In genomic region chr5:56549096-56549886, GRCh38 we compare ENCODE assay signal across 17 cellular contexts.
DNase-seq lines count a peak whose midpoint lies in the region; ATAC-seq and TF ChIP-seq lines count a peak whose summit lies in the region.
"Had no signal": no experiment of that assay in that cellular context is flagged by ENCODE, and none has a peak within 500 bp of the region (broad histone marks: within the 10 kb centered on the region; RNA-seq: fewer than 3 reads in every experiment).

No MANE protein-coding gene starts in this region.

- no peak overlapping the region for H3K27ac ChIP-seq in BLaER1

- no peaks in the 10 kb centered on the region for H3K27me3 ChIP-seq in BLaER1
- H3K27me3 ChIP-seq: BE2C had no signal

- no peaks in the 10 kb centered on the region for H3K36me3 Mint-ChIP-seq in chondrocyte (ENCODE audit: low read depth)
- H3K36me3 Mint-ChIP-seq: CD8-positive, alpha-beta T cell had no signal

- no peak overlapping the region for H3K4me3 Mint-ChIP-seq in chondrocyte (ENCODE audit: unreplicated experiment)
- H3K4me3 Mint-ChIP-seq: CD8-positive, alpha-beta T cell; H9 had no signal

- H3K4me1 ChIP-seq in BLaER1: peaks cover 15% of the 10 kb centered on the region
- no peaks in the 10 kb centered on the region for H3K4me1 ChIP-seq in mucosa of descending colon (ENCODE audit: low read depth)
- H3K4me1 ChIP-seq: BE2C had no signal

- H3K4me1 Mint-ChIP-seq in chondrocyte (ENCODE audit: low read depth): peaks cover 23% of the 10 kb centered on the region
- H3K4me1 Mint-ChIP-seq: H9 had no signal

- H3K9ac ChIP-seq in BLaER1: no peak overlapping the region

- H3K9me3 Mint-ChIP-seq in chondrocyte (ENCODE audit: low read depth): no peaks in the 10 kb centered on the region
- H3K9me3 Mint-ChIP-seq: CD8-positive, alpha-beta T cell; H9 had no signal

- in situ Hi-C loops in KBM-7 (cut with MboI; ENCODE audit: low pct_unique_long_range_greater_than_20kb, low sequenced_read_pairs): no loop called here
- in situ Hi-C loops in GM13976 (cut with MboI; ENCODE audit: low sequenced_read_pairs, unreplicated experiment): no loop called here

- intact Hi-C loops in mucosa of descending colon (cut with DNase I, micrococcal nuclease): no loop called here

- ATAC-seq in mucosa of descending colon: peak; percentile 33
- no peak for ATAC-seq in omental fat pad (ENCODE audit: low FRiP score)
- ATAC-seq: CD8-positive, alpha-beta T cell had no signal

- H3K4me3 ChIP-seq in BLaER1: no peak overlapping the region
- no peak overlapping the region for H3K4me3 ChIP-seq in mucosa of descending colon

- H3K36me3 ChIP-seq in BLaER1: no peaks in the 10 kb centered on the region
- no peaks in the 10 kb centered on the region for H3K36me3 ChIP-seq in mucosa of descending colon (ENCODE audit: low read depth)
- H3K36me3 ChIP-seq: BE2C had no signal

- no peaks in the 10 kb centered on the region for H4K20me1 ChIP-seq in BLaER1

- H3K27me3 Mint-ChIP-seq in chondrocyte (ENCODE audit: low read depth): no peaks in the 10 kb centered on the region

- H3K9me3 ChIP-seq in BLaER1 (no peaks in the 10 kb centered on the region), mucosa of descending colon (no peaks in the 10 kb centered on the region)
- H3K9me3 ChIP-seq: BE2C had no signal

- H3K4me2 ChIP-seq in BLaER1: peak overlapping the region; percentile 33; the same call in 1 of the 2 replicates

- no peak for TF ChIP-seq CTCF in chondrocyte (IDR thresholded peaks at IDR 0.05)
- TF ChIP-seq CTCF in mucosa of descending colon (IDR thresholded peaks at IDR 0.05): no peak
- TF ChIP-seq CTCF in GM13976 (IDR thresholded peaks at IDR 0.05; ENCODE audit: borderline replicate concordance, control extremely low read depth, extremely low read depth, insufficient read depth, missing control alignments): no peak
- no peak for TF ChIP-seq CTCF in omental fat pad (IDR thresholded peaks at IDR 0.05)

- H3K27ac Mint-ChIP-seq in chondrocyte (ENCODE audit: unreplicated experiment): peak overlapping the region; percentile 29
- H3K27ac Mint-ChIP-seq: CD8-positive, alpha-beta T cell; H9 had no signal

- DNase-seq in KBM-7 (peak; percentile 31), chondrocyte (ENCODE audit: low spot score) (no peak), mucosa of descending colon (no peak), NOMO-1 treated with dmso at 0.1 percent for 144 hours (lab: John Stamatoyannopoulos, UW; ENCODE audit: unreplicated experiment) (no peak), GM13976 (ENCODE audit: low spot score) (no peak), omental fat pad (ENCODE audit: low spot score) (no peak)
- DNase-seq: BE2C; CD8-positive, alpha-beta T cell; DMS79; H9; IMR-90; Karpas-422; NCI-H1105 treated with DMSO at 0.1 percent for 48 hours; NCI-H1694; NCI-H2081 treated with DMSO at 0.1 percent for 48 hours; NCI-H524 treated with DMSO at 0.1 percent for 48 hours had no signal
